ENCODE assay signal across 16 cellular contexts in genomic region chr15:47409038-47409437, GRCh38.
DNase-seq lines count a peak whose midpoint lies in the region; ATAC-seq and TF ChIP-seq lines count a peak whose summit lies in the region.
"Had no signal": no experiment of that assay in that cellular context is flagged by ENCODE, and none has a peak within 500 bp of the region (broad histone marks: within the 10 kb centered on the region; RNA-seq: fewer than 3 reads in every experiment).

No MANE protein-coding gene starts in this region.

- no peak for TF ChIP-seq CTCF in gastroesophageal sphincter (IDR thresholded peaks at IDR 0.05)
- TF ChIP-seq CTCF in PC-3 (conservative IDR thresholded peaks at IDR 0.05; ENCODE audit: low read depth, low read length), result no peak

- no peak overlapping the region for H2AFZ ChIP-seq in PC-3 (ENCODE audit: low read length)

- CTCF ChIA-PET in PC-3 (lab: Charles Lee), result no interaction called here

- no peak for TF ChIP-seq POLR2A in gastroesophageal sphincter (IDR thresholded peaks at IDR 0.05)

- POLR2A ChIA-PET in PC-3 (lab: Charles Lee; ENCODE audit: unreplicated experiment), result interaction anchor here (0.6 kb wide), 1 partner anchor 433 kb away, joined by 4 read pairs; no protein-coding TSS in a partner anchor

- H3K27ac ChIP-seq in gastroesophageal sphincter (peak overlapping the region; percentile 45 to 72 (median 63)), PC-3 (ENCODE audit: low read length) (no peak overlapping the region)

- H3K9me2 ChIP-seq in PC-3 (replicated peaks; ENCODE audit: low read length), result no peaks in the 10 kb centered on the region

- H3K4me3 ChIP-seq in gastroesophageal sphincter, result no peak overlapping the region
- no peak overlapping the region for H3K4me3 ChIP-seq in PC-3 (ENCODE audit: low read length)

- intact Hi-C loops in PC-3 (cut with micrococcal nuclease), result no loop called here

- no peaks in the 10 kb centered on the region for H3K27me3 ChIP-seq in gastroesophageal sphincter
- no peaks in the 10 kb centered on the region for H3K27me3 ChIP-seq in PC-3 (ENCODE audit: low read length)

- H4K20me1 ChIP-seq in PC-3 (ENCODE audit: low read length), result no peaks in the 10 kb centered on the region

- ATAC-seq in gastroesophageal sphincter (peak; percentile 78), HG03565 (IDR thresholded peaks at IDR 0.05; ENCODE audit: unreplicated experiment) (no peak), PC-3 (no peak)

- DNase-seq in DMS 273 treated with DMSO at 0.1 percent for 48 hours (lab: John Stamatoyannopoulos, UW) (peak; percentile 46), amniotic epithelial cell (ENCODE audit: low read depth) (peak; percentile 32), pons (ENCODE audit: low spot score) (peak; percentile 15), germinal center (ENCODE audit: low spot score) (no peak), SKM-1 treated with dmso at 0.1 percent for 144 hours (lab: John Stamatoyannopoulos, UW; ENCODE audit: unreplicated experiment) (no peak), PC-3 (no peak)
- DNase-seq: CD4-positive, alpha-beta memory T cell; GOT3; KG1; NCI-H1092 treated with DMSO at 0.1 percent for 48 hours; NCI-H1694 treated with DMSO at 0.1 percent for 48 hours; NCI-H446 treated with DMSO at 0.1 percent for 48 hours; NCI-H748 treated with DMSO at 0.1 percent for 48 hours; SHP77 had no signal

- H3K4me1 ChIP-seq in gastroesophageal sphincter, result peaks cover 5 to 61% (median 10%) of the 10 kb centered on the region in 3 donors
- H3K4me1 ChIP-seq in PC-3 (ENCODE audit: insufficient read depth, low read length), result no peaks in the 10 kb centered on the region

- no peaks in the 10 kb centered on the region for H3F3A ChIP-seq in PC-3 (ENCODE audit: low read length, unreplicated experiment)

- BruUV-seq in PC-3 (replicated peaks; lab: Mats Ljungman, UMichigan), result no TSS peak

- H3K9me3 ChIP-seq in gastroesophageal sphincter (no peaks in the 10 kb centered on the region), PC-3 (ENCODE audit: low read length) (no peaks in the 10 kb centered on the region)

- no peak for TF ChIP-seq EP300 in gastroesophageal sphincter (IDR thresholded peaks at IDR 0.05)

- no peak overlapping the region for H3K9ac ChIP-seq in PC-3 (ENCODE audit: low read length)

- H3K4me2 ChIP-seq in PC-3 (ENCODE audit: low read length), result no peak overlapping the region

- H3K36me3 ChIP-seq in gastroesophageal sphincter (no peaks in the 10 kb centered on the region), PC-3 (ENCODE audit: low read depth, low read length) (no peaks in the 10 kb centered on the region)

- WGBS in gastroesophageal sphincter (ENCODE audit: low coverage in 1 of 2), 2 donors, result 0 to 17% methylated on average over 1 of the region's 1 CpG

- no peaks in the 10 kb centered on the region for H3K79me2 ChIP-seq in PC-3 (ENCODE audit: low read length)

Comparison
In these comparisons a context has a peak if more than half of its experiments do, and no peak if none do; other contexts are left out.
1. DNase-seq: peak in DMS 273 treated with DMSO at 0.1 percent for 48 hours (single experiment), amniotic epithelial cell (single experiment) and pons (single experiment); none in germinal center (single experiment), SKM-1 treated with dmso at 0.1 percent for 144 hours (single experiment) and PC-3 (single experiment).